ENCODE assay signal across 11 cellular contexts in the genomic region with DNA sequence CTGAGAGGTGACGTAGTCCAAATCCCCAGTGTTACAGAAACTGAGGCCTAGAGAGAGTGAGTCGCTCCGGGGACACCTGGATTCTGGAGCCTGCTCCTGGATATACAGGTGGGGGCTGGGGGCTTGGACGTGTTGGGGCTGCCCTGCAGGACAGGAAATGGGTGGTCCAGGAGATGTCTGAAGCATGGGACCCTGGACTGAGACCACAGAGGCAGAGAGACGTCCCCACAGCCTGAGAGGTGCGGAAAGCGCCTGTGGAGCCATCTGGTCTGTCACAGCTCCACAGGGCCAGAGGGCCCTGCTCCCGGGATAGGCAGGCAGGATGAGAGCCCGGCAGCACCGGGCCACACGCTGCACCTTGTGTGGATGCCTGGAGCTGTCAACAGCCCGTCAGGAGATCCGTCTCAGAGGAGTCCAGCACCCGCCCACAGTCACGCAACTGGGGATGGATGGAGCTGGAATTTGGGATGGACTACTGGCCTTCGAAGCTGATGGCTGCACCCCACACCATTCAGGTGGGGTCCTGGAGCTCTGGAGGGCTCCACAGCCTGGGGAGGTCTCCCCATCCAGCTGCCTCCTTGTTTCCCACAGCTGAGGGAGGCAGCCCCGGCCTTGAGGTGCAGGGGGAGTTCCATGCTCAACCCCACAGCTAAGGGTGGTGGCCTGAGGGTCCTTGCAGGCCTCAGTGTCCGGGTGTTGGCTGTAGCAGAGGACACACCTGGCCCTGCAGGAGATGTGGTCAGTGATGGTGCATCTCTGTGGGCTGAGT.
"Had no signal": no experiment of that assay in that cellular context is flagged by ENCODE, and none has a peak within 500 bp of the region (broad histone marks: within the 10 kb centered on the region; RNA-seq: fewer than 3 reads in every experiment).

No MANE protein-coding gene starts in this region.

- H3K9me3 Mint-ChIP-seq: activated naive CD8-positive, alpha-beta T cell treated with anti-CD3 and anti-CD28 coated beads, Interleukin-2, amount 50 U/mL, for 24 hours; nephron had no signal

- H3K27ac Mint-ChIP-seq: activated naive CD8-positive, alpha-beta T cell treated with anti-CD3 and anti-CD28 coated beads, Interleukin-2, amount 50 U/mL, for 24 hours; nephron had no signal

- DNase-seq: activated CD4-positive, alpha-beta T cell treated with anti-CD3 and anti-CD28 coated beads for 4 hours; activated naive CD4-positive, alpha-beta T cell treated with Interleukin-2 at 50 U/mL for 16 hours; activated naive CD8-positive, alpha-beta T cell treated with anti-CD3 and anti-CD28 coated beads, Interleukin-2, amount 50 U/mL, for 24 hours; central memory CD4-positive, alpha-beta T cell; dermis blood vessel endothelial cell; hippocampal formation; stimulated activated CD4-positive, alpha-beta T cell treated with anti-CD3 and anti-CD28 coated beads, Interleukin-4, amount 100 ng/mL, for 24 hours; T-helper 9 cell had no signal

- H3K27me3 Mint-ChIP-seq: activated naive CD8-positive, alpha-beta T cell treated with anti-CD3 and anti-CD28 coated beads, Interleukin-2, amount 50 U/mL, for 24 hours had no signal

- H3K4me1 ChIP-seq: SJSA1, tibial artery had no signal

- H3K27me3 ChIP-seq: SJSA1, tibial artery had no signal

- H3K4me3 Mint-ChIP-seq: activated naive CD8-positive, alpha-beta T cell treated with anti-CD3 and anti-CD28 coated beads, Interleukin-2, amount 50 U/mL, for 24 hours; nephron had no signal

- H3K9me3 ChIP-seq: SJSA1, tibial artery had no signal

- H3K4me3 ChIP-seq: SJSA1, tibial artery had no signal

- H3K4me1 Mint-ChIP-seq: activated naive CD8-positive, alpha-beta T cell treated with anti-CD3 and anti-CD28 coated beads, Interleukin-2, amount 50 U/mL, for 24 hours had no signal

- H3K27ac ChIP-seq: SJSA1, tibial artery had no signal

- H3K36me3 ChIP-seq: SJSA1, tibial artery had no signal
